In genomic region chr1:101509370-101509769, GRCh38 we compare ENCODE assay signal across 22 cellular contexts.
"Had no signal": no experiment of that assay in that cellular context is flagged by ENCODE, and none has a peak within 500 bp of the region (broad histone marks: within the 10 kb centered on the region; RNA-seq: fewer than 3 reads in every experiment).

No MANE protein-coding gene starts in this region.

- H3K36me3 ChIP-seq: neutrophil, suprapubic skin had no signal

- H3K27me3 ChIP-seq: neutrophil, suprapubic skin had no signal

- H3K4me2 ChIP-seq: smooth muscle cell had no signal

- H3K27ac ChIP-seq: neutrophil, suprapubic skin had no signal

- H3K4me1 Mint-ChIP-seq: activated naive CD8-positive, alpha-beta T cell treated with anti-CD3 and anti-CD28 coated beads, Interleukin-2, amount 10 ng/mL, durations not matched to agents 7 days and 5 days; memory B cell; naive thymus-derived CD8-positive, alpha-beta T cell; T-cell had no signal

- H3K4me3 Mint-ChIP-seq: activated naive CD8-positive, alpha-beta T cell treated with anti-CD3 and anti-CD28 coated beads, Interleukin-2, amount 10 ng/mL, durations not matched to agents 7 days and 5 days; dendritic cell treated with granulocyte-macrophage colony-stimulating factor and Interleukin-4, amounts not matched to agents 40 ng/mL and 50 ng/mL, for 4 days; effector memory CD8-positive, alpha-beta T cell; memory B cell; naive thymus-derived CD8-positive, alpha-beta T cell; T-cell had no signal

- DNase-seq: activated CD4-positive, alpha-beta T cell treated with anti-CD3 and anti-CD28 coated beads, Interleukin-2, amount 50 U/mL, for 4 hours; activated naive CD4-positive, alpha-beta T cell; activated naive CD8-positive, alpha-beta T cell treated with anti-CD3 and anti-CD28 coated beads, Interleukin-2, amount 10 ng/mL, durations not matched to agents 7 days and 5 days; activated T-cell treated with anti-CD3 and anti-CD28 coated beads for 4 hours; cerebellar nuclear complex; effector memory CD8-positive, alpha-beta T cell; foreskin melanocyte; naive thymus-derived CD8-positive, alpha-beta T cell; stimulated activated CD4-positive, alpha-beta T cell treated with anti-CD3 and anti-CD28 coated beads, Interleukin-4, amount 100 ng/mL, for 4 hours; stimulated activated CD8-positive, alpha-beta memory T cell treated with anti-CD3 and anti-CD28 coated beads, Interleukin-4, amount 100 ng/mL, for 48 hours; stimulated activated naive CD8-positive, alpha-beta T cell treated with anti-CD3 and anti-CD28 coated beads, Interleukin-15, Interleukin-2, amounts not matched to agents 100 U/mL and 50 U/mL, for 24 hours; T-cell; T-helper 9 cell; trophoblast cell had no signal

- H3K4me1 ChIP-seq: suprapubic skin had no signal

- ATAC-seq: activated CD4-positive, CD25-positive, alpha-beta regulatory T cell treated with anti-CD3 and anti-CD28 coated beads, Interleukin-2, amount 50 U/mL, for 24 hours; effector memory CD8-positive, alpha-beta T cell; naive thymus-derived CD8-positive, alpha-beta T cell; right cardiac atrium; stimulated activated naive CD8-positive, alpha-beta T cell treated with anti-CD3 and anti-CD28 coated beads, Interleukin-15, Interleukin-2, amounts not matched to agents 100 U/mL and 50 U/mL, for 24 hours; T-cell had no signal

- H3K9me3 Mint-ChIP-seq: activated naive CD8-positive, alpha-beta T cell treated with anti-CD3 and anti-CD28 coated beads, Interleukin-2, amount 10 ng/mL, durations not matched to agents 7 days and 5 days; dendritic cell treated with granulocyte-macrophage colony-stimulating factor and Interleukin-4, amounts not matched to agents 40 ng/mL and 50 ng/mL, for 4 days; effector memory CD8-positive, alpha-beta T cell; memory B cell; naive thymus-derived CD8-positive, alpha-beta T cell; T-cell had no signal

- H3K27me3 Mint-ChIP-seq: dendritic cell treated with granulocyte-macrophage colony-stimulating factor and Interleukin-4, amounts not matched to agents 40 ng/mL and 50 ng/mL, for 4 days; memory B cell had no signal

- H3K9me3 ChIP-seq: mucosa of descending colon, neutrophil, suprapubic skin had no signal

- H3K4me3 ChIP-seq: mucosa of descending colon, smooth muscle cell, suprapubic skin had no signal

- H3K36me3 Mint-ChIP-seq: activated naive CD8-positive, alpha-beta T cell treated with anti-CD3 and anti-CD28 coated beads, Interleukin-2, amount 10 ng/mL, durations not matched to agents 7 days and 5 days; memory B cell; naive thymus-derived CD8-positive, alpha-beta T cell; T-cell had no signal

- H3K27ac Mint-ChIP-seq: activated naive CD8-positive, alpha-beta T cell treated with anti-CD3 and anti-CD28 coated beads, Interleukin-2, amount 10 ng/mL, durations not matched to agents 7 days and 5 days; dendritic cell treated with granulocyte-macrophage colony-stimulating factor and Interleukin-4, amounts not matched to agents 40 ng/mL and 50 ng/mL, for 4 days; effector memory CD8-positive, alpha-beta T cell; memory B cell; naive thymus-derived CD8-positive, alpha-beta T cell; T-cell had no signal
